ENCODE assay signal across 8 cellular contexts in genomic region chr10:96830511-96831199, GRCh38. TPM values are rescaled to one million over a fixed set of nuclear protein-coding genes. Genes with fewer than 3 reads are reported as not detected.
DNase-seq lines count a peak whose midpoint lies in the region; ATAC-seq and TF ChIP-seq lines count a peak whose summit lies in the region.

No MANE protein-coding gene starts in this region.

- ATAC-seq in left cardiac atrium (no peak), HG03469 (IDR thresholded peaks at IDR 0.05; ENCODE audit: unreplicated experiment) (no peak)

- H3K4me3 ChIP-seq in right atrium auricular region = no peak overlapping the region

- no peaks in the 10 kb centered on the region for H3K27me3 ChIP-seq in right atrium auricular region

- H3K27ac ChIP-seq in right atrium auricular region = peak overlapping the region; percentile 91 to 97

- H3K9me3 ChIP-seq in right atrium auricular region = no peaks in the 10 kb centered on the region

- H3K36me3 ChIP-seq in right atrium auricular region = no peaks in the 10 kb centered on the region

- intact Hi-C loops in left cardiac atrium (cut with DNase I) = loop anchor here in 1 of 2 donors (5.0 to 10.0 kb wide), 2 partner anchors 87 to 194 kb away; no protein-coding TSS in a partner anchor

- peak; percentile 69 for DNase-seq in right atrium auricular region (ENCODE audit: low spot score)
- DNase-seq in left cardiac atrium = no peak
- peak; percentile 30 for DNase-seq in NCI-H2029 (lab: John Stamatoyannopoulos, UW)
- peak; percentile 69 for DNase-seq in activated CD4-positive, CD25-positive, alpha-beta regulatory T cell treated with anti-CD3 and anti-CD28 coated beads, Interleukin-2, amount 50 U/mL, for 16 hours (ENCODE audit: low read depth, low spot score)
- DNase-seq in cerebellum (ENCODE audit: low spot score) = peak; percentile 27
- peak; percentile 75 for DNase-seq in medulla oblongata (ENCODE audit: extremely low spot score)
- peak; percentile 30 for DNase-seq in stimulated activated CD8-positive, alpha-beta memory T cell treated with anti-CD3 and anti-CD28 coated beads, Interleukin-15, amount 100 ng/mL, for 24 hours (ENCODE audit: low read depth)

- peak; percentile 68 to 87 for TF ChIP-seq CTCF in right atrium auricular region (IDR thresholded peaks at IDR 0.05)

- H3K4me1 ChIP-seq in right atrium auricular region = peaks cover 0 to 25% of the 10 kb centered on the region in 2 donors

RNA-seq across cellular contexts. Expression of gene LCOR, which starts 1.4 kb away (rescaled TPM):
- total RNA-seq in right atrium auricular region (10 to 100 TPM; 10.2 to 12.2 TPM), left cardiac atrium (10 to 100 TPM; 20.2 to 21.3 TPM), cerebellum (107 TPM)
